ENCODE assay signal across 19 cellular contexts in the genomic region with DNA sequence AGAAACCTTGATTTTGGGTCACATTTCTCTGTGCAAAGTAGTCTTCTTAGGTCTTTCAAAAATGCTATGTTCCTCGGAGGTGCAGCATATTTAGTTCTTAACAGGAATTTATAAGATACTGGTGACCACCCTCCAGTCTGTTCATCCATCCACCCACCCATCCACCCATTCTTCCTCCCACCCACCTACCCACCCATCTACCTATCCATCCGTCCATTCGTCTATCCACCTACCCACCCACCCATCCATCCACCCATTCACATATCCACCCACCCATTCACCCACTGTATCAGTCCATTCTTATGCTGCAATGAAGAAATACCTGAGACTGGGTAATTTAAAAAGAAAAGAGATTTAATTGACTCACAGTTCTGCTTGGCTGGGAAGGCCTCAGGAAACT.
"Had no signal": no experiment of that assay in that cellular context is flagged by ENCODE, and none has a peak within 500 bp of the region (broad histone marks: within the 10 kb centered on the region; RNA-seq: fewer than 3 reads in every experiment).

No MANE protein-coding gene starts in this region.

- DNase-seq: dermis blood vessel endothelial cell; dorsolateral prefrontal cortex; effector CD4-positive, alpha-beta T cell; effector memory CD4-positive, alpha-beta T cell; foreskin keratinocyte; hypothalamus; immature natural killer cell; left cardiac atrium; left lung; left ventricle myocardium superior; lower lobe of right lung; mesenchymal stem cell; midbrain; naive thymus-derived CD4-positive, alpha-beta T cell had no signal

- H3K4me2 ChIP-seq: hepatocyte had no signal

- H3K4me3 ChIP-seq: coronary artery, dorsolateral prefrontal cortex, esophagus muscularis mucosa, gastroesophageal sphincter, heart left ventricle, hepatocyte, left lung, lower lobe of right lung had no signal

- H3K27me3 ChIP-seq: foreskin keratinocyte, gastroesophageal sphincter, heart left ventricle, hepatocyte had no signal

- H3K9me3 ChIP-seq: esophagus muscularis mucosa, gastroesophageal sphincter, heart left ventricle, left lung, lower lobe of right lung had no signal

- H2AFZ ChIP-seq: hepatocyte had no signal

- H3K27ac ChIP-seq: coronary artery, dorsolateral prefrontal cortex, esophagus muscularis mucosa, foreskin keratinocyte, gastroesophageal sphincter, heart left ventricle, hepatocyte, left lung, lower lobe of right lung had no signal

- H3K36me3 ChIP-seq: esophagus muscularis mucosa, gastroesophageal sphincter, heart left ventricle, left lung, lower lobe of right lung had no signal

- ATAC-seq: foreskin keratinocyte; gastroesophageal sphincter; heart left ventricle; left cardiac atrium; left lung; left ventricle myocardium superior; lower lobe of right lung; naive thymus-derived CD4-positive, alpha-beta T cell had no signal

- H3K79me2 ChIP-seq: hepatocyte had no signal
